Comparison of ENCODE assay signal across 8 cellular contexts in genomic region chr15:89898628-89899302, GRCh38. TPM values are rescaled to one million over a fixed set of nuclear protein-coding genes. Genes with fewer than 3 reads are reported as not detected.
A peak's percentile ranks its signal among the peaks of the same experiment; 100 is the strongest.
DNase-seq lines count a peak whose midpoint lies in the region; ATAC-seq and TF ChIP-seq lines count a peak whose summit lies in the region.

No MANE protein-coding gene starts in this region.

- POLR2A ChIA-PET in OCI-LY7 (lab: Charles Lee), result interaction anchor here (0.6 to 0.9 kb wide), 4 partner anchors 159 to 297 kb away, joined by 3 to 6 read pairs (median 3); no protein-coding TSS in a partner anchor

- DNase-seq in AG08395 (ENCODE audit: low spot score), result peak; percentile 65
- DNase-seq in GM04504 (ENCODE audit: low read depth), result peak; percentile 18
- peak; percentile 82 for DNase-seq in OCI-LY7 (ENCODE audit: low spot score)
- peak; percentile 22 for DNase-seq in activated effector memory CD4-positive, alpha-beta T cell treated with Interleukin-2 at 50 U/mL for 16 hours
- peak; percentile 50 for DNase-seq in iPS DF 19.7 (ENCODE audit: low read depth, low spot score)
- no peak for DNase-seq in stimulated activated effector memory CD8-positive, alpha-beta T cell treated with anti-CD3 and anti-CD28 coated beads, Interleukin-12 subunit alpha, Interleukin-12 subunit beta, amount 100 ng/mL, for 72 hours (ENCODE audit: low spot score in 2 of 2)
- DNase-seq in NK-92 treated with Interleukin-12 subunit alpha and Interleukin-12 subunit beta, amount 100 ng/mL, for 24 hours (lab: John Stamatoyannopoulos, UW), result no peak

- no peaks in the 10 kb centered on the region for H3K36me3 ChIP-seq in OCI-LY7 (ENCODE audit: insufficient read depth, low read length)

- no peaks in the 10 kb centered on the region for H3K79me2 ChIP-seq in OCI-LY7 (ENCODE audit: insufficient read depth, low read depth, low read length)

- peaks cover 7% of the 10 kb centered on the region for H3K36me3 Mint-ChIP-seq in stimulated activated effector memory CD8-positive, alpha-beta T cell treated with anti-CD3 and anti-CD28 coated beads, Interleukin-12 subunit alpha, Interleukin-12 subunit beta, amount 100 ng/mL, for 72 hours

- H3K4me3 ChIP-seq in OCI-LY7 (ENCODE audit: low read depth, low read length, poor library complexity, severe bottlenecking), result no peak overlapping the region

- no peak overlapping the region for H3K4me2 ChIP-seq in OCI-LY7 (ENCODE audit: low read length)

- no peak overlapping the region for H3K4me3 Mint-ChIP-seq in stimulated activated effector memory CD8-positive, alpha-beta T cell treated with anti-CD3 and anti-CD28 coated beads, Interleukin-12 subunit alpha, Interleukin-12 subunit beta, amount 100 ng/mL, for 72 hours

- ATAC-seq in HG02973 (IDR thresholded peaks at IDR 0.05; ENCODE audit: unreplicated experiment), result peak; percentile 44
- ATAC-seq in stimulated activated effector memory CD8-positive, alpha-beta T cell treated with anti-CD3 and anti-CD28 coated beads, Interleukin-12 subunit alpha, Interleukin-12 subunit beta, amount 100 ng/mL, for 72 hours, result no peak

- H3K27ac ChIP-seq in OCI-LY7 (ENCODE audit: low read depth, low read length, poor library complexity, severe bottlenecking), result no peak overlapping the region

- peak overlapping the region; percentile 27 for H3K27ac Mint-ChIP-seq in stimulated activated effector memory CD8-positive, alpha-beta T cell treated with anti-CD3 and anti-CD28 coated beads, Interleukin-12 subunit alpha, Interleukin-12 subunit beta, amount 100 ng/mL, for 72 hours

- no peaks in the 10 kb centered on the region for H3K9me3 ChIP-seq in OCI-LY7 (ENCODE audit: low read length)

- no peaks in the 10 kb centered on the region for H4K20me1 ChIP-seq in OCI-LY7 (ENCODE audit: insufficient read depth, low read length)

- H2AFZ ChIP-seq in OCI-LY7 (ENCODE audit: low read length), result peak overlapping the region; percentile 40; the same call in 1 of the 2 replicates

- peak; percentile 86 for TF ChIP-seq CTCF in OCI-LY7 (conservative IDR thresholded peaks at IDR 0.05; ENCODE audit: low read length)

- H3K4me1 ChIP-seq in OCI-LY7 (ENCODE audit: insufficient read depth, low read length, poor library complexity, severe bottlenecking), result peaks cover 6% of the 10 kb centered on the region

- H3K9me3 Mint-ChIP-seq in stimulated activated effector memory CD8-positive, alpha-beta T cell treated with anti-CD3 and anti-CD28 coated beads, Interleukin-12 subunit alpha, Interleukin-12 subunit beta, amount 100 ng/mL, for 72 hours, result no peaks in the 10 kb centered on the region

- intact Hi-C loops in OCI-LY7 (cut with micrococcal nuclease; ENCODE audit: unreplicated experiment), result loop anchor here (1.0 kb wide), 3 partner anchors 73 to 189 kb away; no protein-coding TSS in a partner anchor

- BruUV-seq in OCI-LY7 (replicated peaks; lab: Mats Ljungman, UMichigan), result no TSS peak

- CTCF ChIA-PET in OCI-LY7 (lab: Charles Lee; ENCODE audit: unreplicated experiment), result no interaction called here

- no peaks in the 10 kb centered on the region for H3K9me2 ChIP-seq in OCI-LY7 (ENCODE audit: insufficient read depth, low read length)

- H3K4me1 Mint-ChIP-seq in stimulated activated effector memory CD8-positive, alpha-beta T cell treated with anti-CD3 and anti-CD28 coated beads, Interleukin-12 subunit alpha, Interleukin-12 subunit beta, amount 100 ng/mL, for 72 hours, result peaks cover 7% of the 10 kb centered on the region

RNA-seq across cellular contexts. Expression of gene AP3S2, which starts 5.0 kb away (rescaled TPM):
- total RNA-seq in OCI-LY7 (2014; rRNA removed; shearing (Covaris generic)), result 20.8 and 28.5 TPM in 2 replicates
- total RNA-seq in OCI-LY7 (2022), result 30.4 and 37.4 TPM in 2 replicates

RNA-seq across cellular contexts. Expression of gene ARPIN, which starts 14.0 kb away (rescaled TPM):
- not detected in 2 replicates for total RNA-seq in OCI-LY7 (2014; rRNA removed; shearing (Covaris generic))
- total RNA-seq in OCI-LY7 (2022), result not detected in 2 replicates

Comparison
In these comparisons a context has a peak if more than half of its experiments do, and no peak if none do; other contexts are left out.
1. DNase-seq: peak in AG08395 (single experiment), GM04504 (single experiment), OCI-LY7 (single experiment), activated effector memory CD4-positive, alpha-beta T cell treated with Interleukin-2 at 50 U/mL for 16 hours (single experiment) and iPS DF 19.7 (single experiment); none in stimulated activated effector memory CD8-positive, alpha-beta T cell treated with anti-CD3 and anti-CD28 coated beads, Interleukin-12 subunit alpha, Interleukin-12 subunit beta, amount 100 ng/mL, for 72 hours (0 of 2) and NK-92 treated with Interleukin-12 subunit alpha and Interleukin-12 subunit beta, amount 100 ng/mL, for 24 hours (single experiment).